In genomic region chr19:15836345-15836594, GRCh38 we compare ENCODE assay signal across 9 cellular contexts. TPM values are rescaled to one million over a fixed set of nuclear protein-coding genes. Genes with fewer than 3 reads are reported as not detected.
A peak's percentile ranks its signal among the peaks of the same experiment; 100 is the strongest.
DNase-seq lines count a peak whose midpoint lies in the region; ATAC-seq, FAIRE-seq and TF ChIP-seq lines count a peak whose summit lies in the region.
"Had no signal": no experiment of that assay in that cellular context is flagged by ENCODE, and none has a peak within 500 bp of the region (broad histone marks: within the 10 kb centered on the region; RNA-seq: fewer than 3 reads in every experiment).

No MANE protein-coding gene starts in this region.

- ATAC-seq in activated T-cell treated with anti-CD3 and anti-CD28 coated beads, Interleukin-2, amount 50 U/mL, for 4 hours = peak in 1 of 2 donors; percentile 32
- ATAC-seq in HG02571 (IDR thresholded peaks at IDR 0.05; ENCODE audit: unreplicated experiment) (no peak), GM18520 (IDR thresholded peaks at IDR 0.05; ENCODE audit: unreplicated experiment) (no peak)

- H3K36me3 Mint-ChIP-seq in activated T-cell treated with anti-CD3 and anti-CD28 coated beads, Interleukin-2, amount 50 U/mL, for 4 hours (ENCODE audit: insufficient read depth) = no peaks in the 10 kb centered on the region

- H3K9me3 ChIP-seq in keratinocyte (ENCODE audit: control insufficient read depth, low read depth, low read length) (no peaks in the 10 kb centered on the region), thymus (ENCODE audit: control insufficient read depth) (no peaks in the 10 kb centered on the region)

- H3K4me3 ChIP-seq in AG09309 (ENCODE audit: control insufficient read depth, low read depth, low read length) = peak overlapping the region; percentile 78
- H3K4me3 ChIP-seq in HFF-Myc (replicated peaks; ENCODE audit: low read depth, low read length) = peak overlapping the region; percentile 53
- H3K4me3 ChIP-seq in keratinocyte (ENCODE audit: control insufficient read depth in 2 of 3, extremely low read depth in 1 of 3, insufficient read depth in 2 of 3, low read depth in 1 of 3, low read length in 3 of 3) = peak overlapping the region; percentile 41 to 86 (median 66)
- H3K4me3 ChIP-seq in thymus (ENCODE audit: low read length) = peak overlapping the region; percentile 71

- no peaks in the 10 kb centered on the region for H3K27me3 Mint-ChIP-seq in activated T-cell treated with anti-CD3 and anti-CD28 coated beads, Interleukin-2, amount 50 U/mL, for 4 hours (ENCODE audit: low read depth)

- no peaks in the 10 kb centered on the region for H3K9me1 ChIP-seq in keratinocyte (ENCODE audit: control insufficient read depth, extremely low read depth, insufficient read depth, low read length)

- no peaks in the 10 kb centered on the region for H3K9me3 Mint-ChIP-seq in activated T-cell treated with anti-CD3 and anti-CD28 coated beads, Interleukin-2, amount 50 U/mL, for 4 hours

- peak overlapping the region; percentile 95 for H3K9ac ChIP-seq in keratinocyte (ENCODE audit: control insufficient read depth, extremely low read depth, insufficient read depth, low read length)

- peak overlapping the region; percentile 85 for H3K4me3 Mint-ChIP-seq in activated T-cell treated with anti-CD3 and anti-CD28 coated beads, Interleukin-2, amount 50 U/mL, for 4 hours

- H3K36me3 ChIP-seq in keratinocyte (ENCODE audit: control insufficient read depth in 2 of 2, extremely low read depth in 1 of 2, insufficient read depth in 2 of 2, low read length in 2 of 2) = no peaks in the 10 kb centered on the region
- no peaks in the 10 kb centered on the region for H3K36me3 ChIP-seq in thymus (ENCODE audit: control insufficient read depth, insufficient read depth)

- DNase-seq in AG09309 (ENCODE audit: low read depth) (no peak), HFF-Myc (ENCODE audit: extremely low read depth, low read depth) (no peak), keratinocyte (ENCODE audit: low read depth, low spot score) (no peak), NCI-H2227 (lab: John Stamatoyannopoulos, UW; ENCODE audit: unreplicated experiment) (no peak)
- peak; percentile 21 for DNase-seq in activated T-cell treated with anti-CD3 and anti-CD28 coated beads, Interleukin-2, amount 50 U/mL, for 4 hours

- H4K20me1 ChIP-seq in keratinocyte (ENCODE audit: control insufficient read depth, extremely low read depth, insufficient read depth, low read length) = no peaks in the 10 kb centered on the region

- H3K27me3 ChIP-seq in keratinocyte (ENCODE audit: control insufficient read depth, extremely low read depth, insufficient read depth, low read length) = no peaks in the 10 kb centered on the region
- H3K27me3 ChIP-seq in thymus (ENCODE audit: control insufficient read depth, insufficient read depth) = no peaks in the 10 kb centered on the region

- H3K4me1 ChIP-seq in keratinocyte (ENCODE audit: control insufficient read depth, extremely low read depth, insufficient read depth, low read length) (peaks cover 43% of the 10 kb centered on the region), thymus (ENCODE audit: control insufficient read depth, insufficient read depth, low read length) (peaks cover 8% of the 10 kb centered on the region)

- H3K4me1 Mint-ChIP-seq in activated T-cell treated with anti-CD3 and anti-CD28 coated beads, Interleukin-2, amount 50 U/mL, for 4 hours (ENCODE audit: low read depth) = peaks cover 24% of the 10 kb centered on the region

- H3K27ac ChIP-seq in keratinocyte (ENCODE audit: control insufficient read depth, insufficient read depth, low read length) = peak overlapping the region; percentile 99
- peak overlapping the region; percentile 100 for H3K27ac ChIP-seq in thymus (ENCODE audit: low read depth)

- no peak for TF ChIP-seq CTCF in AG09309 (IDR thresholded peaks at IDR 0.05; ENCODE audit: control insufficient read depth, insufficient read depth, low read depth, low read length, missing control alignments)
- no peak for TF ChIP-seq CTCF in HFF-Myc (IDR thresholded peaks at IDR 0.05; ENCODE audit: low read depth, low read length, missing control alignments)
- no peak for TF ChIP-seq CTCF in keratinocyte (optimal IDR thresholded peaks at IDR 0.05 in 1 of 3, IDR thresholded peaks at IDR 0.05 in 1 of 3, conservative IDR thresholded peaks at IDR 0.05 in 1 of 3; ENCODE audit: extremely low read depth in 1 of 3, insufficient read depth in 2 of 3, low read length in 3 of 3)

- peak overlapping the region; percentile 99 for H3K4me2 ChIP-seq in keratinocyte (ENCODE audit: control insufficient read depth, extremely low read depth, insufficient read depth, low read depth, low read length)

- no peaks in the 10 kb centered on the region for H3K79me2 ChIP-seq in keratinocyte (ENCODE audit: control insufficient read depth, insufficient read depth, low read length)

- dilution Hi-C loops in keratinocyte (cut with MboI; ENCODE audit: extremely low pct_ligation_motif_present, low sequenced_read_pairs) = no loop called here

- no peak for FAIRE-seq in keratinocyte (lab: Jason Lieb, UNC)

- under 1% methylated on average over 18 of the region's 18 CpGs for WGBS in thymus

- H2AFZ ChIP-seq in keratinocyte (ENCODE audit: control insufficient read depth, low read length) = peak overlapping the region; percentile 74

RNA-seq across cellular contexts. Expression of gene OR10H1, which starts 20.8 kb away (rescaled TPM):
- under 1 TPM in 1 of 3 donors, not detected in 2; 0.05 TPM for total RNA-seq in activated T-cell treated with anti-CD3 and anti-CD28 coated beads, Interleukin-2, amount 50 U/mL, for 4 hours
- polyA plus RNA-seq in keratinocyte = not detected in 3 replicates
- polyA plus RNA-seq in keratinocyte (2011; ENCODE audit: low read depth) = 0.37 TPM
- polyA plus RNA-seq in keratinocyte (2011; cell fraction: cytosol; rRNA removed) = not detected in 2 replicates
- 0.05 TPM in 1 of 2 replicates, not detected in the other for polyA plus RNA-seq in keratinocyte (2011; cell fraction: nucleus; rRNA removed)
- polyA plus RNA-seq in keratinocyte (2012; ENCODE audit: low replicate concordance) = 0.13 TPM in 1 of 2 replicates, not detected in the other
- polyA minus RNA-seq in keratinocyte = not detected in 3 replicates
- polyA minus RNA-seq in keratinocyte (2011; cell fraction: cytosol; rRNA and poly(A)+ RNA removed) = not detected
- not detected in 2 replicates for polyA minus RNA-seq in keratinocyte (2011; cell fraction: nucleus; rRNA and poly(A)+ RNA removed)
- polyA plus RNA-seq in thymus = 0.09 TPM
- total RNA-seq: glomerular endothelial cell had no signal

RNA-seq across cellular contexts. Expression of gene OR10H5, which starts 48.8 kb away (rescaled TPM):
- not detected for total RNA-seq in activated T-cell treated with anti-CD3 and anti-CD28 coated beads, Interleukin-2, amount 50 U/mL, for 4 hours
- polyA plus RNA-seq in keratinocyte = not detected in 3 replicates
- polyA plus RNA-seq in keratinocyte (2011; ENCODE audit: low read depth) = not detected
- polyA plus RNA-seq in keratinocyte (2011; cell fraction: cytosol; rRNA removed) = not detected in 2 replicates
- not detected in 2 replicates for polyA plus RNA-seq in keratinocyte (2011; cell fraction: nucleus; rRNA removed)
- not detected in 2 replicates for polyA plus RNA-seq in keratinocyte (2012; ENCODE audit: low replicate concordance)
- not detected in 3 replicates for polyA minus RNA-seq in keratinocyte
- not detected for polyA minus RNA-seq in keratinocyte (2011; cell fraction: cytosol; rRNA and poly(A)+ RNA removed)
- not detected in 2 replicates for polyA minus RNA-seq in keratinocyte (2011; cell fraction: nucleus; rRNA and poly(A)+ RNA removed)
- 0.05 TPM for polyA plus RNA-seq in thymus
- total RNA-seq: glomerular endothelial cell had no signal
